ENCODE assay signal across 8 cellular contexts in the genomic region with DNA sequence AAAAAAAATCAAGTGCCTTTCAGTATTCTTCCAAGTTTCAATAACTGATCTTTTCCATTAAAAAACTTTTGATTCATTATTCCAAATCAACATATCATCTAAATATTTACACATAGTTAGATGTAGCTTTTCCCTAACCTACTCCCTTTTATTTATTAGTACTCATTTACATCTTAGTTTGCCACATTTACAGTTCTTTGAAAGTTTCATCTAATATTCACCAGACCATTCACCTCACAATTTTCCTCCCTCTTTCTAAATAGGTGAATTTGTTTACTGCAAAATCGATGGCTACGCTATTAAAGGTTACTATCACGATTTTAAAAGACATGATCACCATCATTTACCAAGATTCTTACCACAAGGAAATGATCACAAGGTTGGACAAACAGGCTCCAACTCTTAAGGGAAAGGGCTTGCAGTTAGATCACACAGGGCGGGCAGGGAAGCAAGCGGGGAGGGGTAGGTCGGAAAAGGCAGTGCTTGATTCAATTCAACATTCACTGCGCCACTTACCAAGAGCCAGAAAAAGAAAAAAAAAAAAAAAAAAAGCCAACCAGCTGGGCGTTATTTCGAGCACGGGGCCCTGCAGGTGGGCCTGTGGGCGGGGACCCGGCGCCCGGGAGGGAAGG. TPM values are rescaled to one million over a fixed set of nuclear protein-coding genes. Genes with fewer than 3 reads are reported as not detected.
DNase-seq lines count a peak whose midpoint lies in the region; ATAC-seq and TF ChIP-seq lines count a peak whose summit lies in the region.

No MANE protein-coding gene starts in this region.

- H3K4me3 ChIP-seq in BJ (ENCODE audit: low read depth, low read length): peak overlapping the region; percentile 87

- H3K36me3 ChIP-seq in BJ (ENCODE audit: control insufficient read depth, insufficient read depth, low read length): peaks cover 6% of the 10 kb centered on the region

- H3K27me3 ChIP-seq in BJ (ENCODE audit: control insufficient read depth, insufficient read depth, low read length): no peaks in the 10 kb centered on the region

- H3K4me1 Mint-ChIP-seq in IgD-negative memory B cell: peaks cover 25 to 34% (median 34%) of the 10 kb centered on the region in 3 donors
- peaks cover 46% of the 10 kb centered on the region for H3K4me1 Mint-ChIP-seq in central memory CD8-positive, alpha-beta T cell
- H3K4me1 Mint-ChIP-seq in mesothelial cell of epicardium: peaks cover 44% of the 10 kb centered on the region

- no peak for TF ChIP-seq POLR2A in erythroblast (IDR thresholded peaks at IDR 0.05; ENCODE audit: low read length)

- peaks cover 4% of the 10 kb centered on the region for H3K36me3 Mint-ChIP-seq in IgD-negative memory B cell
- peaks cover 31% of the 10 kb centered on the region for H3K36me3 Mint-ChIP-seq in central memory CD8-positive, alpha-beta T cell (ENCODE audit: insufficient read depth)
- H3K36me3 Mint-ChIP-seq in mesothelial cell of epicardium: peaks cover 14% of the 10 kb centered on the region

- H3K4me3 Mint-ChIP-seq in IgD-negative memory B cell (peak overlapping the region; percentile 90 to 100 (median 99)), mesothelial cell of epicardium (peak overlapping the region; percentile 100)
- H3K4me3 Mint-ChIP-seq in central memory CD8-positive, alpha-beta T cell: peak overlapping the region; percentile 100

- H3K27ac Mint-ChIP-seq in IgD-negative memory B cell: peak overlapping the region; percentile 91 to 99 (median 91)
- H3K27ac Mint-ChIP-seq in central memory CD8-positive, alpha-beta T cell (ENCODE audit: low read depth): peak overlapping the region; percentile 100
- H3K27ac Mint-ChIP-seq in mesothelial cell of epicardium: peak overlapping the region; percentile 94

- DNase-seq in BJ (ENCODE audit: low read depth) (peak; percentile 25), mesothelial cell of epicardium (ENCODE audit: low spot score in 2 of 2, unreplicated experiment in 2 of 2) (no peak), epidermal melanocyte (ENCODE audit: insufficient read length, low spot score) (no peak), erythroblast (lab: John Stamatoyannopoulos, UW) (no peak)
- DNase-seq in central memory CD8-positive, alpha-beta T cell (ENCODE audit: low spot score in 2 of 2): no peak

- peak; percentile 79 for ATAC-seq in central memory CD8-positive, alpha-beta T cell (replicated peaks; ENCODE audit: extremely low read depth, poor library complexity, severe bottlenecking)
- no peak for ATAC-seq in GM21619 (IDR thresholded peaks at IDR 0.05; ENCODE audit: unreplicated experiment)
- ATAC-seq in GM19328 (IDR thresholded peaks at IDR 0.05; ENCODE audit: unreplicated experiment): no peak

- no peaks in the 10 kb centered on the region for H3K27me3 Mint-ChIP-seq in IgD-negative memory B cell
- no peaks in the 10 kb centered on the region for H3K27me3 Mint-ChIP-seq in central memory CD8-positive, alpha-beta T cell
- H3K27me3 Mint-ChIP-seq in mesothelial cell of epicardium (ENCODE audit: low read depth): no peaks in the 10 kb centered on the region

- CTCF ChIA-PET in BJ (lab: Yijun Ruan, JAX): interaction anchor here (0.5 to 0.9 kb wide), 2 partner anchors 98 to 182 kb away, joined by 3 to 4 read pairs; no protein-coding TSS in a partner anchor

- TF ChIP-seq CTCF in BJ (IDR thresholded peaks at IDR 0.05; ENCODE audit: insufficient read depth, low read depth, low read length) (no peak), mesothelial cell of epicardium (IDR thresholded peaks at IDR 0.05; ENCODE audit: unreplicated experiment) (no peak)

- POLR2A ChIA-PET in BJ (lab: Charles Lee): interaction anchor here (0.7 kb wide), 1 partner anchor 256 kb away, joined by 3 read pairs; no protein-coding TSS in a partner anchor

- no peaks in the 10 kb centered on the region for H3K9me3 Mint-ChIP-seq in IgD-negative memory B cell
- H3K9me3 Mint-ChIP-seq in central memory CD8-positive, alpha-beta T cell: no peaks in the 10 kb centered on the region
- no peaks in the 10 kb centered on the region for H3K9me3 Mint-ChIP-seq in mesothelial cell of epicardium

RNA-seq across cellular contexts. Expression of a gene that starts 0.6 kb away (rescaled TPM):
- 24.5 and 40.9 TPM in 2 replicates for polyA plus RNA-seq in BJ (2011; rRNA removed)
- polyA minus RNA-seq in BJ (2011; rRNA and poly(A)+ RNA removed): 22.4 and 29.9 TPM in 2 replicates
- polyA plus RNA-seq in IgD-negative memory B cell: 141 TPM
- 128 to 133 TPM (median 131 TPM) in 3 replicates for total RNA-seq in mesothelial cell of epicardium
